Comparison of ENCODE assay signal across 22 cellular contexts in the genomic region with DNA sequence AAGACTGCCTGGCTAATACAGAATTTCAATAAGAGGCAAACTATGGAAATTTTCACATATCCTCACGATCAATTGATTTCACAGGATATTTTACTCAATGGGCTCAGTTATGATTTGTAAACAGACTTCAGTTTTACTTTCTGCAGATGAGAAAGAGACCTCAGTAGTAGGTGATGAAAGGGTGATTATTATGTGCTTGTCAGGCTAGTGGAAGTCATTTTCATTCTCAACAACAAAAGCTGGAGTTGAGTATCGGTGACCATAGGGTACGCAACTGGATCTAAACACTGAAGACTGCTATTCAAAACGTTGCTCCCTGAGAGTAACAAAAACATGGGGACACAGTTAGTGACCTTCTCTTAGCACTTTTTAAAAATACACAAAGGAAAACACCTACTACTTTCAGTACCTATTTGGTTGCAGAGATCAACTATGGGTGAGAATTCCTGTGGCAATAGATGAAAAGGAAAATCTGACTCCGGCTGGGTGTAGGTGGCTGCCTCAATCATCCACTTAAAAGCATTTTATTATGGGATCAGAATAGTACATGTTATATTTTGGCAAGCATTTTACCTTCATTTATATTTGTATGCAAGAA.
DNase-seq lines count a peak whose midpoint lies in the region; ATAC-seq, FAIRE-seq and TF ChIP-seq lines count a peak whose summit lies in the region.
"Had no signal": no experiment of that assay in that cellular context is flagged by ENCODE, and none has a peak within 500 bp of the region (broad histone marks: within the 10 kb centered on the region; RNA-seq: fewer than 3 reads in every experiment).

No MANE protein-coding gene starts in this region.

- H3K27ac ChIP-seq in right atrium auricular region: no peak overlapping the region
- H3K27ac ChIP-seq: 22Rv1, C4-2B, SJCRH30 had no signal

- H3K27me3 ChIP-seq in right atrium auricular region: no peaks in the 10 kb centered on the region

- H3K36me3 ChIP-seq in right atrium auricular region: no peaks in the 10 kb centered on the region
- H3K36me3 ChIP-seq: SJCRH30 had no signal

- DNase-seq in NCI-H1417 (lab: John Stamatoyannopoulos, UW) (peak in 2 of 3 experiments; percentile 11 to 32), NCI-H1417 treated with DMSO at 0.1 percent for 48 hours (lab: John Stamatoyannopoulos, UW) (no peak), epidermal melanocyte (ENCODE audit: insufficient read length, low spot score) (no peak), frontal cortex (ENCODE audit: low spot score in 2 of 2) (no peak), right atrium auricular region (ENCODE audit: low spot score) (no peak)
- DNase-seq: AML-193, DMS79 treated with DMSO at 0.1 percent for 48 hours, H9, KBM-7, NCI-H1105, NCI-H187, NCI-H2107, NCI-H226, NCI-H526, SJCRH30 had no signal

- H3K4me3 ChIP-seq in right atrium auricular region: no peak overlapping the region
- H3K4me3 ChIP-seq: SJCRH30 had no signal

- FAIRE-seq in frontal cortex (lab: Jason Lieb, UNC): no peak
- FAIRE-seq: HepG2 had no signal

- H3K4me1 ChIP-seq in right atrium auricular region: no peaks in the 10 kb centered on the region
- H3K4me1 ChIP-seq: SJCRH30 had no signal

- TF ChIP-seq CTCF in right atrium auricular region (IDR thresholded peaks at IDR 0.05): no peak

- peak; percentile 49 for ATAC-seq in GM19463 (IDR thresholded peaks at IDR 0.05; ENCODE audit: unreplicated experiment)
- peak; percentile 60 for ATAC-seq in HG03442 (IDR thresholded peaks at IDR 0.05; ENCODE audit: unreplicated experiment)
- no peak for ATAC-seq in GM21447 (IDR thresholded peaks at IDR 0.05; ENCODE audit: unreplicated experiment)
- ATAC-seq: HepG2, Panc1 had no signal

- no peaks in the 10 kb centered on the region for H3K9me3 ChIP-seq in right atrium auricular region
- H3K9me3 ChIP-seq: SJCRH30 had no signal

Comparison
In these comparisons a context has a peak if more than half of its experiments do, and no peak if none do; other contexts are left out.
1. DNase-seq: peak in NCI-H1417 (2 of 3); none in NCI-H1417 treated with DMSO at 0.1 percent for 48 hours (single experiment), epidermal melanocyte (single experiment), frontal cortex (0 of 2) and right atrium auricular region (single experiment).